In genomic region chr3:52780298-52780585, GRCh38 we compare ENCODE assay signal across 19 cellular contexts. TPM values are rescaled to one million over a fixed set of nuclear protein-coding genes. Genes with fewer than 3 reads are reported as not detected.
A peak's percentile ranks its signal among the peaks of the same experiment; 100 is the strongest.
DNase-seq lines count a peak whose midpoint lies in the region; ATAC-seq, FAIRE-seq and TF ChIP-seq lines count a peak whose summit lies in the region.
"Had no signal": no experiment of that assay in that cellular context is flagged by ENCODE, and none has a peak within 500 bp of the region (broad histone marks: within the 10 kb centered on the region; RNA-seq: fewer than 3 reads in every experiment).

No MANE protein-coding gene starts in this region.

- no peaks in the 10 kb centered on the region for H3K36me3 ChIP-seq in neural progenitor cell
- H3K36me3 ChIP-seq: HAP-1 had no signal

- DNase-seq in cardiac septum (ENCODE audit: low spot score) (peak; percentile 39), left ventricle myocardium superior (no peak), WTC11 (ENCODE audit: low spot score) (peak; percentile 1), neural progenitor cell (ENCODE audit: low spot score) (peak; percentile 0), HTR-8/SVneo (ENCODE audit: insufficient read length, low spot score) (no peak), nucleus accumbens (lab: John Stamatoyannopoulos, UW) (no peak)
- DNase-seq: DND-41, GM23248, NCI-H1436, NCI-H1930, NCI-H345, NCI-H524 treated with DMSO at 0.1 percent for 48 hours, SHP77 had no signal

- H3K27me3 Mint-ChIP-seq in WTC11 (ENCODE audit: low read depth) = no peaks in the 10 kb centered on the region
- peaks cover 7% of the 10 kb centered on the region for H3K27me3 Mint-ChIP-seq in neural progenitor cell (ENCODE audit: insufficient read depth, low read depth)

- H3K4me1 Mint-ChIP-seq in WTC11 (peaks cover 13% of the 10 kb centered on the region), neural progenitor cell (no peaks in the 10 kb centered on the region)

- no peaks in the 10 kb centered on the region for H3F3A ChIP-seq in neural progenitor cell (ENCODE audit: low read depth)

- H3K79me2 ChIP-seq in neural progenitor cell (ENCODE audit: low read depth) = no peaks in the 10 kb centered on the region

- TF ChIP-seq CTCF in WTC11 (IDR thresholded peaks at IDR 0.05) = no peak
- no peak for TF ChIP-seq CTCF in neural progenitor cell (IDR thresholded peaks at IDR 0.05)

- ATAC-seq in left ventricle myocardium superior (no peak), WTC11 (no peak), GM19463 (IDR thresholded peaks at IDR 0.05; ENCODE audit: unreplicated experiment) (no peak)

- H3K27ac Mint-ChIP-seq in WTC11 = no peak overlapping the region
- H3K27ac Mint-ChIP-seq in neural progenitor cell = no peak overlapping the region

- no peaks in the 10 kb centered on the region for H3K9me3 Mint-ChIP-seq in WTC11
- no peaks in the 10 kb centered on the region for H3K9me3 Mint-ChIP-seq in neural progenitor cell

- POLR2A ChIA-PET in WTC11 (lab: Charles Lee) = interaction anchor here (0.8 kb wide), 1 partner anchor 9 kb away, joined by 3 read pairs; the partner anchor contains the start of gene NEK4

- no peak overlapping the region for H3K9ac ChIP-seq in neural progenitor cell
- H3K9ac ChIP-seq: GM23248 had no signal

- H4K20me1 ChIP-seq in neural progenitor cell (ENCODE audit: low read depth) = no peaks in the 10 kb centered on the region

- no peak overlapping the region for H3K4me3 ChIP-seq in neural progenitor cell
- H3K4me3 ChIP-seq: GM23248, HAP-1 had no signal

- intact Hi-C loops in cardiac septum (cut with DNase I) (no loop called here), left ventricle myocardium superior (cut with micrococcal nuclease) (no loop called here)

- FAIRE-seq in HTR-8/SVneo (lab: Jason Lieb, UNC) = no peak

- CTCF ChIA-PET in WTC11 (lab: Charles Lee) = interaction anchor here (1.5 to 3.7 kb wide), 2 partner anchors 12 to 18 kb away, joined by 5 to 23 read pairs; no protein-coding TSS in a partner anchor

- H3K4me1 ChIP-seq in neural progenitor cell = no peaks in the 10 kb centered on the region
- H3K4me1 ChIP-seq: HAP-1 had no signal

- H3K4me2 ChIP-seq in neural progenitor cell = no peak overlapping the region

- H3K36me3 Mint-ChIP-seq in WTC11 = no peaks in the 10 kb centered on the region
- no peaks in the 10 kb centered on the region for H3K36me3 Mint-ChIP-seq in neural progenitor cell

- H2AFZ ChIP-seq in neural progenitor cell (replicated peaks) = no peak overlapping the region
- H2AFZ ChIP-seq: GM23248 had no signal

- no peaks in the 10 kb centered on the region for H3K9me3 ChIP-seq in neural progenitor cell (ENCODE audit: low read depth)
- H3K9me3 ChIP-seq: HAP-1 had no signal

- no peaks in the 10 kb centered on the region for H3K27me3 ChIP-seq in neural progenitor cell

- no peak overlapping the region for H3K27ac ChIP-seq in neural progenitor cell
- H3K27ac ChIP-seq: GM23248 had no signal

- H3K4me3 Mint-ChIP-seq in WTC11 (no peak overlapping the region), neural progenitor cell (no peak overlapping the region)

TF ChIP-seq in WTC11, 78 proteins besides CTCF, POLR2A, EP300 and RAD21:
- TF ChIP-seq ZNF317 (CRISPR knock-in tag; IDR thresholded peaks at IDR 0.05; ENCODE audit: borderline replicate concordance, low read depth) (no peak), FOXK1 (CRISPR knock-in tag; IDR thresholded peaks at IDR 0.05) (no peak), ZBTB43 (CRISPR knock-in tag; IDR thresholded peaks at IDR 0.05) (no peak), ESRRA (CRISPR knock-in tag; IDR thresholded peaks at IDR 0.05; ENCODE audit: borderline replicate concordance) (no peak), NR3C1 (CRISPR knock-in tag; conservative IDR thresholded peaks at IDR 0.05; ENCODE audit: low read depth) (no peak), E2F5 (CRISPR knock-in tag; IDR thresholded peaks at IDR 0.05) (no peak), ZNF532 (CRISPR knock-in tag; IDR thresholded peaks at IDR 0.05; ENCODE audit: borderline replicate concordance) (no peak), SMAD3 (CRISPR knock-in tag; IDR thresholded peaks at IDR 0.05; ENCODE audit: borderline replicate concordance) (no peak)

RNA-seq across cellular contexts. Expression of gene ITIH1, which starts 2.8 kb away (rescaled TPM):
- 0.35 TPM for total RNA-seq in cardiac septum
- total RNA-seq in left ventricle myocardium superior = not detected
- 0.26 to 0.69 TPM (median 0.50 TPM) in 3 replicates for total RNA-seq in WTC11 (2021)
- not detected in 2 replicates for total RNA-seq in neural progenitor cell (ENCODE audit: low replicate concordance)
- total RNA-seq: A673, G401, GM23248, M059J, RPMI7951 had no signal

RNA-seq across cellular contexts. Expression of gene NEK4, which starts 9.5 kb away (rescaled TPM):
- total RNA-seq in cardiac septum (17.1 TPM), left ventricle myocardium superior (21.3 TPM), WTC11 (2021) (30.3 to 31.4 TPM (median 31.2 TPM) in 3 replicates), neural progenitor cell (ENCODE audit: low replicate concordance) (41.8 and 42.0 TPM in 2 replicates)

RNA-seq across cellular contexts. Expression of gene ITIH3, which starts 14.4 kb away (rescaled TPM):
- total RNA-seq in cardiac septum = 0.78 TPM
- not detected for total RNA-seq in left ventricle myocardium superior
- 0.23 to 0.37 TPM (median 0.25 TPM) in 3 replicates for total RNA-seq in WTC11 (2021)
- total RNA-seq in neural progenitor cell (ENCODE audit: low replicate concordance) = not detected in 2 replicates
- total RNA-seq: A673, G401, GM23248, M059J, RPMI7951 had no signal

RNA-seq across cellular contexts. Expression of gene ITIH4, which starts 50.2 kb away (rescaled TPM):
- 3.2 TPM for total RNA-seq in cardiac septum
- 4.1 TPM for total RNA-seq in left ventricle myocardium superior
- 2.4 to 6.2 TPM (median 3.9 TPM) in 3 replicates for total RNA-seq in WTC11 (2021)
- 1.1 and 2.4 TPM in 2 replicates for total RNA-seq in neural progenitor cell (ENCODE audit: low replicate concordance)

RNA-seq across cellular contexts. Expression of gene MUSTN1, which starts 54.6 kb away (rescaled TPM):
- 15.9 TPM for total RNA-seq in cardiac septum
- total RNA-seq in left ventricle myocardium superior = 10.9 TPM
- 2.7 to 4.2 TPM (median 3.3 TPM) in 3 replicates for total RNA-seq in WTC11 (2021)
- total RNA-seq in neural progenitor cell (ENCODE audit: low replicate concordance) = 2.0 and 10.8 TPM in 2 replicates
- total RNA-seq: A673, G401, GM23248 had no signal

Comparison
In these comparisons a context has a peak if more than half of its experiments do, and no peak if none do; other contexts are left out.
1. DNase-seq: peak in cardiac septum (single experiment), WTC11 (single experiment) and neural progenitor cell (single experiment); none in left ventricle myocardium superior (single experiment), HTR-8/SVneo (single experiment) and nucleus accumbens (0 of 56).